ENCODE assay signal across 12 cellular contexts in the genomic region with DNA sequence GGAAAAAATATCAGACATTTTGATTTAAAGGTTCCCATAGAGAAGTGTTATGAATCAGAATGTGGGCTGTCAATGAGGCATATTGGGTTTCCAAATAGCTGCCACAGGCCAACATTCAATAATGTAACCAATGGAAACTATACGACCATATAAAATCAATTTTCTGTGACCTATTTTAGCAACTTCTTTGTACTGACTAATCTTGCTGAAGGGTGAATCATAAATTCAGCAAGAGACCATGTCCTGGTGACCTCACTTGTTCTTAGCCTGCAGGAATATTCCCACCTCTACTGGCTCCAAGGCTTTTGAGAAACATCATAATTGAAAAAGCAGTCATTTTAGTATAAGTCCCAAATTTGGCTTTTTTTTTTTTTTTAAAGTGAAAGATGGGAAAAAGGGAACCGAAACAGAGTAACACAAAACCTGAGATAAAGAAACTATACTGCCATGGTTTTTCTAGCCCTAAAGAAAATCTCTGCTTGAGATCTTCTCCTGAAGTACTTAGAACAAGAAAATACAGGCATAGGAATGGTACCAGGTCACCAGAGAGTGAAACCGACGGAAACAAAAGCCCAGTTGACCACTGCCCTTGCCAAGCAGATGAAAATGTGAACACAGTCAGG. TPM values are rescaled to one million over a fixed set of nuclear protein-coding genes. Genes with fewer than 3 reads are reported as not detected.
DNase-seq lines count a peak whose midpoint lies in the region; ATAC-seq, FAIRE-seq and TF ChIP-seq lines count a peak whose summit lies in the region.
"Had no signal": no experiment of that assay in that cellular context is flagged by ENCODE, and none has a peak within 500 bp of the region (broad histone marks: within the 10 kb centered on the region; RNA-seq: fewer than 3 reads in every experiment).

No MANE protein-coding gene starts in this region.

- DNase-seq in AG08396 (ENCODE audit: low spot score) (peak; percentile 30), GM12878 (ENCODE audit: low read depth, low spot score) (no peak), kidney (no peak), Kasumi-1 (lab: John Stamatoyannopoulos, UW) (no peak), tibial artery (no peak)
- no peak for DNase-seq in natural killer cell treated with Interleukin-12 subunit alpha and Interleukin-12 subunit beta and Interleukin-15 and Interleukin-18, amount 100 ng/mL, for 72 hours (ENCODE audit: low spot score)
- DNase-seq: activated CD4-positive, alpha-beta memory T cell treated with anti-CD3 and anti-CD28 coated beads, Interleukin-2, amount 10 ng/mL, durations not matched to agents 7 days and 5 days; hypothalamus; naive B cell had no signal

- no TSS peak for BruUV-seq in GM12878 (replicated peaks; lab: Mats Ljungman, UMichigan)

- POLR2A ChIA-PET in GM12878 (lab: Charles Lee) = no interaction called here

- H3K27ac ChIP-seq in GM12878 (ENCODE audit: control insufficient read depth, insufficient read depth) (no peak overlapping the region), kidney (ENCODE audit: low read depth in 2 of 2, low read length in 2 of 2) (no peak overlapping the region), tibial artery (no peak overlapping the region)

- no peak overlapping the region for H3K27ac Mint-ChIP-seq in natural killer cell treated with Interleukin-12 subunit alpha and Interleukin-12 subunit beta and Interleukin-15 and Interleukin-18, amount 100 ng/mL, for 72 hours
- H3K27ac Mint-ChIP-seq: activated CD4-positive, alpha-beta memory T cell treated with anti-CD3 and anti-CD28 coated beads, Interleukin-2, amount 10 ng/mL, durations not matched to agents 7 days and 5 days; brain had no signal

- RAD21 ChIA-PET in GM12878 (lab: Charles Lee; ENCODE audit: unreplicated experiment) = no interaction called here

- no peaks in the 10 kb centered on the region for H3K79me2 ChIP-seq in GM12878 (ENCODE audit: control insufficient read depth, insufficient read depth, low read length)

- peak; percentile 83 for ATAC-seq in GM19351 (IDR thresholded peaks at IDR 0.05; ENCODE audit: unreplicated experiment)
- peak; percentile 33 for ATAC-seq in HG03565 (IDR thresholded peaks at IDR 0.05; ENCODE audit: unreplicated experiment)
- ATAC-seq in GM12878 = peak; percentile 79
- ATAC-seq in natural killer cell treated with Interleukin-12 subunit alpha and Interleukin-12 subunit beta and Interleukin-15 and Interleukin-18, amount 100 ng/mL, for 72 hours = no peak

- H3K27me3 ChIP-seq in GM12878 (replicated peaks in 1 of 2; ENCODE audit: control insufficient read depth in 2 of 2, insufficient read depth in 2 of 2, low read length in 1 of 2) (no peaks in the 10 kb centered on the region), tibial artery (no peaks in the 10 kb centered on the region)

- H3K4me3 Mint-ChIP-seq in natural killer cell treated with Interleukin-12 subunit alpha and Interleukin-12 subunit beta and Interleukin-15 and Interleukin-18, amount 100 ng/mL, for 72 hours = no peak overlapping the region
- H3K4me3 Mint-ChIP-seq: activated CD4-positive, alpha-beta memory T cell treated with anti-CD3 and anti-CD28 coated beads, Interleukin-2, amount 10 ng/mL, durations not matched to agents 7 days and 5 days; brain had no signal

- TF ChIP-seq POLR2A in GM12878 (IDR thresholded peaks at IDR 0.05; ENCODE audit: low read depth, low read length) = no peak

- TF ChIP-seq EP300 in GM12878 (IDR thresholded peaks at IDR 0.05; ENCODE audit: borderline replicate concordance in 1 of 2, control insufficient read depth in 1 of 2, low read depth in 2 of 2, low read length in 2 of 2) = no peak

- no peaks in the 10 kb centered on the region for H3K36me3 Mint-ChIP-seq in natural killer cell treated with Interleukin-12 subunit alpha and Interleukin-12 subunit beta and Interleukin-15 and Interleukin-18, amount 100 ng/mL, for 72 hours

- H3K9me3 Mint-ChIP-seq in natural killer cell treated with Interleukin-12 subunit alpha and Interleukin-12 subunit beta and Interleukin-15 and Interleukin-18, amount 100 ng/mL, for 72 hours = no peaks in the 10 kb centered on the region
- H3K9me3 Mint-ChIP-seq: activated CD4-positive, alpha-beta memory T cell treated with anti-CD3 and anti-CD28 coated beads, Interleukin-2, amount 10 ng/mL, durations not matched to agents 7 days and 5 days; brain; naive B cell had no signal

- H2AFZ ChIP-seq in GM12878 (ENCODE audit: control insufficient read depth, low read depth, low read length) = no peak overlapping the region

- no peaks in the 10 kb centered on the region; a peak in 1 of 4 replicates for H3K36me3 ChIP-seq in GM12878 (ENCODE audit: control insufficient read depth in 2 of 2, insufficient read depth in 2 of 2, low read length in 1 of 2)
- H3K36me3 ChIP-seq in kidney (ENCODE audit: control insufficient read depth in 1 of 2, insufficient read depth in 2 of 2, low read length in 2 of 2) = no peaks in the 10 kb centered on the region
- peaks cover 0 to 3% (median 3%) of the 10 kb centered on the region in 3 donors for H3K36me3 ChIP-seq in tibial artery

- peaks cover 8% of the 10 kb centered on the region; the same call in 1 of the 2 replicates for H3K4me1 ChIP-seq in GM12878 (ENCODE audit: control insufficient read depth, insufficient read depth, low read length)
- no peaks in the 10 kb centered on the region for H3K4me1 ChIP-seq in kidney (ENCODE audit: control insufficient read depth in 1 of 2, insufficient read depth in 1 of 2, low read depth in 1 of 2, low read length in 2 of 2)
- peaks cover 0 to 12% (median 0%) of the 10 kb centered on the region in 4 donors for H3K4me1 ChIP-seq in tibial artery

- 42% methylated on average over 4 of the region's 4 CpGs for WGBS in GM12878 (ENCODE audit: insufficient coverage, insufficient replicate concordance, low lambda C conversion rate, missing lambda C conversion rate)

- CTCF ChIA-PET in GM12878 (lab: Yijun Ruan, JAX) = interaction anchor here (1.5 to 1.6 kb wide), 2 partner anchors 21 to 48 kb away, joined by 4 to 5 read pairs; no protein-coding TSS in a partner anchor

- in situ Hi-C loops in GM12878 (cut with MboI) = no loop called here

- H3K4me3 ChIP-seq in GM12878 (no peak overlapping the region), kidney (ENCODE audit: low read length in 2 of 2) (no peak overlapping the region), tibial artery (no peak overlapping the region)

- H3K9me3 ChIP-seq in GM12878 (replicated peaks; ENCODE audit: control insufficient read depth, insufficient read depth, low read length) (no peaks in the 10 kb centered on the region), kidney (ENCODE audit: control insufficient read depth in 1 of 2, low read length in 2 of 2) (no peaks in the 10 kb centered on the region), tibial artery (no peaks in the 10 kb centered on the region)

- TF ChIP-seq CTCF in GM12878 (IDR thresholded peaks at IDR 0.05 in 2 of 3, conservative IDR thresholded peaks at IDR 0.05 in 1 of 3; ENCODE audit: control insufficient read depth in 2 of 3, extremely low read depth in 1 of 3, insufficient read depth in 1 of 3, low read depth in 3 of 3, low read length in 3 of 3) (no peak), kidney (IDR thresholded peaks at IDR 0.05; ENCODE audit: borderline replicate concordance, extremely low read depth, insufficient read depth) (no peak), tibial artery (IDR thresholded peaks at IDR 0.05) (no peak)

- SMC1A ChIA-PET in GM12878 (lab: Charles Lee; ENCODE audit: uncharacterized antibody, unreplicated experiment) = interaction anchor here (0.7 to 1.2 kb wide), 2 partner anchors 20 to 626 kb away, joined by 3 to 5 read pairs; no protein-coding TSS in a partner anchor

- intact Hi-C loops in GM12878 (cut with micrococcal nuclease; ENCODE audit: unreplicated experiment) = no loop called here
- intact Hi-C loops in kidney (cut with DNase I) = no loop called here
- intact Hi-C loops in tibial artery (cut with DNase I; ENCODE audit: low total_unique reads) = no loop called here

- FAIRE-seq in GM12878 (lab: Jason Lieb, UNC) (peak; percentile 66), kidney (lab: Jason Lieb, UNC) (no peak)

- no peak overlapping the region; the same call in 1 of the 2 replicates for H3K4me2 ChIP-seq in GM12878 (ENCODE audit: control insufficient read depth, insufficient read depth)

- no peaks in the 10 kb centered on the region for H3K27me3 Mint-ChIP-seq in natural killer cell treated with Interleukin-12 subunit alpha and Interleukin-12 subunit beta and Interleukin-15 and Interleukin-18, amount 100 ng/mL, for 72 hours
- H3K27me3 Mint-ChIP-seq: activated CD4-positive, alpha-beta memory T cell treated with anti-CD3 and anti-CD28 coated beads, Interleukin-2, amount 10 ng/mL, durations not matched to agents 7 days and 5 days; brain; naive B cell had no signal

- no peak for TF ChIP-seq RAD21 in GM12878 (IDR thresholded peaks at IDR 0.05; ENCODE audit: insufficient read depth, low read depth, low read length)

- peaks cover 9 to 10% of the 10 kb centered on the region in 2 donors for H3K4me1 Mint-ChIP-seq in natural killer cell treated with Interleukin-12 subunit alpha and Interleukin-12 subunit beta and Interleukin-15 and Interleukin-18, amount 100 ng/mL, for 72 hours (ENCODE audit: low read depth in 2 of 2)

- H4K20me1 ChIP-seq in GM12878 (ENCODE audit: control insufficient read depth, insufficient read depth) = no peaks in the 10 kb centered on the region

- H3K9ac ChIP-seq in GM12878 (ENCODE audit: control insufficient read depth, insufficient read depth, low read length) = no peak overlapping the region
- no peak overlapping the region for H3K9ac ChIP-seq in kidney (ENCODE audit: low read length in 2 of 2)

RNA-seq across cellular contexts. Expression of a gene that starts 32.1 kb away (rescaled TPM):
- 27.9 and 31.8 TPM in 2 replicates for total RNA-seq in GM12878 (2013; cell fraction: nucleolus; rRNA removed)
- 3.4 and 4.1 TPM in 2 replicates for total RNA-seq in GM12878 (2014; rRNA removed)
- total RNA-seq in GM12878 (2014; rRNA removed; fragmentation: Illumina TruSeq; extraction: Trizol) = 3.7 and 4.1 TPM in 2 replicates
- 4.7 and 5.6 TPM in 2 replicates for total RNA-seq in GM12878 (2021)
- 1.2 TPM for polyA plus RNA-seq in GM12878 (2011; ENCODE audit: low read depth)
- 2.7 TPM in 2 replicates for polyA plus RNA-seq in GM12878 (2011; rRNA removed)
- 2.8 and 3.5 TPM in 2 replicates for polyA plus RNA-seq in GM12878 (2011; cell fraction: cytosol; rRNA removed)
- 3.1 and 3.4 TPM in 2 replicates for polyA plus RNA-seq in GM12878 (2011; cell fraction: nucleus; rRNA removed)
- polyA plus RNA-seq in GM12878 (2012) = 1.6 and 1.9 TPM in 2 replicates
- 3.8 and 5.1 TPM in 2 replicates for polyA plus RNA-seq in GM12878 (2014; fragmentation: Illumina TruSeq; extraction: Trizol)
- 1 to 10 TPM; 1.4 to 2.0 TPM for polyA plus RNA-seq in GM12878 (2014; fragmentation: Nextera tagmentation; extraction: Ambion mirVana)
- 2.8 and 3.8 TPM in 2 replicates for polyA plus RNA-seq in GM12878 (2014; rRNA removed)
- 1 to 10 TPM; 2.2 to 2.3 TPM for polyA plus RNA-seq in GM12878 (2016; fragmentation: Nextera tagmentation; extraction: Ambion mirVana)
- 13.5 and 14.4 TPM in 2 replicates for polyA minus RNA-seq in GM12878 (2011; rRNA and poly(A)+ RNA removed)
- 1.3 and 3.0 TPM in 2 replicates for polyA minus RNA-seq in GM12878 (2011; cell fraction: cytosol; rRNA and poly(A)+ RNA removed)
- polyA minus RNA-seq in GM12878 (2011; cell fraction: nucleus; rRNA and poly(A)+ RNA removed) = 9.9 and 18.0 TPM in 2 replicates
- total RNA-seq in natural killer cell treated with Interleukin-12 subunit alpha and Interleukin-12 subunit beta and Interleukin-15 and Interleukin-18, amount 100 ng/mL, for 72 hours = 10 to 100 TPM in 1 of 2 donors, 1 to 10 TPM in 1; 8.1 to 10.3 TPM
- 13.5 TPM for total RNA-seq in kidney
- 4.2 TPM for polyA plus RNA-seq in kidney (ENCODE audit: insufficient read depth, low read depth, low replicate concordance)

Comparison
In these comparisons a context has a peak if more than half of its experiments do, and no peak if none do; other contexts are left out.
1. ATAC-seq: peak in GM19351 (single experiment), HG03565 (single experiment) and GM12878 (single experiment); none in natural killer cell treated with Interleukin-12 subunit alpha and Interleukin-12 subunit beta and Interleukin-15 and Interleukin-18, amount 100 ng/mL, for 72 hours (0 of 2).